In genomic region chr6:122701666-122702065, GRCh38 we compare ENCODE assay signal across 28 cellular contexts.
"Had no signal": no experiment of that assay in that cellular context is flagged by ENCODE, and none has a peak within 500 bp of the region (broad histone marks: within the 10 kb centered on the region; RNA-seq: fewer than 3 reads in every experiment).

No MANE protein-coding gene starts in this region.

- H3K27me3 ChIP-seq: neural progenitor cell, ovary, spleen, suprapubic skin, testis, tibial artery, transverse colon, upper lobe of right lung had no signal

- H3K79me2 ChIP-seq: parathyroid adenoma had no signal

- H3K4me3 ChIP-seq: neural progenitor cell, ovary, psoas muscle, skin epidermis, smooth muscle cell, spleen, suprapubic skin, testis, tibial artery, transverse colon, upper lobe of right lung, uterus had no signal

- H3K4me2 ChIP-seq: neural progenitor cell, smooth muscle cell had no signal

- H3K9ac ChIP-seq: neural progenitor cell, parathyroid adenoma had no signal

- H3K36me3 ChIP-seq: neural progenitor cell, ovary, spleen, suprapubic skin, tibial artery, transverse colon, upper lobe of right lung, uterus had no signal

- H3K27ac ChIP-seq: neural progenitor cell, ovary, parathyroid adenoma, psoas muscle, skin epidermis, spleen, suprapubic skin, testis, tibial artery, transverse colon, upper lobe of right lung, uterus had no signal

- ATAC-seq: natural killer cell; psoas muscle; right cardiac atrium; sciatic nerve; stimulated activated memory B cell treated with anti-CD40 and anti-IgM and Interleukin-4, amounts not matched to agents 10 μg/mL and 1 μg/mL and 100 μg/mL, for 72 hours; stimulated activated naive CD8-positive, alpha-beta T cell treated with anti-CD3 and anti-CD28 coated beads, Interleukin-15, amount 100 ng/mL, for 72 hours; stimulated activated naive CD8-positive, alpha-beta T cell treated with anti-CD3 and anti-CD28 coated beads, Interleukin-15, Interleukin-2, amounts not matched to agents 100 U/mL and 50 U/mL, for 24 hours had no signal

- H2AFZ ChIP-seq: neural progenitor cell, parathyroid adenoma had no signal

- H3K9me3 ChIP-seq: ovary, psoas muscle, spleen, suprapubic skin, testis, tibial artery, transverse colon, upper lobe of right lung, uterus had no signal

- DNase-seq: natural killer cell; occipital lobe; ovary; posterior cingulate gyrus; psoas muscle; spleen; stimulated activated CD4-positive, alpha-beta T cell treated with anti-CD3 and anti-CD28 coated beads, Interleukin-12 subunit alpha, Interleukin-12 subunit beta, amount 100 ng/mL, for 4 hours; stimulated activated CD4-positive, alpha-beta T cell treated with anti-CD3 and anti-CD28 coated beads, Interleukin-1b, Interleukin-23, amount 100 ng/mL, for 48 hours; stimulated activated CD4-positive, alpha-beta T cell treated with anti-CD3 and anti-CD28 coated beads, Interleukin-4, amount 100 ng/mL, for 1 hour; stimulated activated CD4-positive, alpha-beta T cell treated with anti-CD3 and anti-CD28 coated beads, Interleukin-4, amount 100 ng/mL, for 4 hours; stimulated activated CD8-positive, alpha-beta memory T cell treated with anti-CD3 and anti-CD28 coated beads, Interleukin-4, amount 100 ng/mL, for 48 hours; stimulated activated naive CD4-positive, alpha-beta T cell; stimulated activated naive CD8-positive, alpha-beta T cell treated with anti-CD3 and anti-CD28 coated beads, Interleukin-15, amount 100 ng/mL, for 72 hours; stimulated activated naive CD8-positive, alpha-beta T cell treated with anti-CD3 and anti-CD28 coated beads, Interleukin-15, Interleukin-2, amounts not matched to agents 100 U/mL and 50 U/mL, for 24 hours; substantia nigra; testis; tibial artery; transverse colon; upper lobe of right lung; uterus had no signal

- H3K4me1 ChIP-seq: neural progenitor cell, parathyroid adenoma, psoas muscle, spleen, suprapubic skin, testis, tibial artery, transverse colon, upper lobe of right lung, uterus had no signal
